ENCODE assay signal across 8 cellular contexts in the genomic region with DNA sequence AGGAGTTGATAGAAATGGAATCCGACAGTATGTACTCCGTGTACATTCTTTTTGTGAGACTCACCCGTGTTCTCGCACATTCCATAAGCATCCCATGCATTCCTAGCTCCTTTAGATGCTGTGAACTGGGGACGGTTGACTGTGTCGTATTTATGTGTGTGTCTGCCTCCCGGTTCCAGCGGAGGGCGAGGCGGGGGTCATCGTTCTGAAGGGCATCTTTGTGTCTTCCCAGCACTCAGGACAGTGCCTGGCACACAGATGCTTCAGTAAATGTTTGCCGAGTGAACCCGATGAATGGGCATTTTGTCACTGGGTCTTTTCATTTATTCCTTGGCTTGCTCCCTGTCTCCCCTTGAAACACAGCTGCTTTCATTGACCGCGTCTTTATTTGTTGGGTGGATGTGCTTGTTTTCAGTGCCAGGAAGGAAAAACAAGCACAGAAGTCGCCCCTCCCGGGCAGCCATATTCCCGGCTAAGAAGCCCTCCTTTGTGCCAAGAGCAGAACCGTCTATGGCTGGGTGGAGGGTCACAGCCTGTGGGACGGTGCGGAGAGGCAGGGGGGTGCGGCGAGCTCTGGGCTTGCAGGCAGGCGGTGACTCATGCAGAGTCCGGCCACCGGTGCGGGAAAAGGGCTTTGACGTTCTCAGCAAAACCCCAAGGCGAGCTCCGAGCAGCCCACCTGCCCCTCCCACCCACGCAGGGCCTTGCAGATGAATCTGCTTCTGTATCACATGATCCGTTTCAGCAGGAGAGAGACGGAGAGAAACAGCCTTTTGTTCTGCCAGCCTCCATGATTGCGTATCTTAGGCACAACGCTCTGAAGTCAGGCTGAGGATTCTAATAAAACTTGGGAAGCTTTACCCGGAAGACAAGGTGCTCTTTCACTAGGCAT. TPM values are rescaled to one million over a fixed set of nuclear protein-coding genes. Genes with fewer than 3 reads are reported as not detected.
A peak's percentile ranks its signal among the peaks of the same experiment; 100 is the strongest.
DNase-seq lines count a peak whose midpoint lies in the region; ATAC-seq lines count a peak whose summit lies in the region.

No MANE protein-coding gene starts in this region.

- ATAC-seq in left ventricle myocardium superior (peak; percentile 55), GM21717 (IDR thresholded peaks at IDR 0.05; ENCODE audit: unreplicated experiment) (no peak), GM19395 (IDR thresholded peaks at IDR 0.05; ENCODE audit: unreplicated experiment) (no peak)
- ATAC-seq in activated naive CD4-positive, alpha-beta T cell treated with anti-CD3 and anti-CD28 coated beads, Interleukin-2, amount 50 U/mL, for 72 hours, result no peak

- no peak overlapping the region for H3K27ac Mint-ChIP-seq in activated naive CD4-positive, alpha-beta T cell treated with anti-CD3 and anti-CD28 coated beads, Interleukin-2, amount 50 U/mL, for 72 hours

- no peaks in the 10 kb centered on the region for H3K9me3 Mint-ChIP-seq in activated naive CD4-positive, alpha-beta T cell treated with anti-CD3 and anti-CD28 coated beads, Interleukin-2, amount 50 U/mL, for 72 hours

- H3K36me3 Mint-ChIP-seq in activated naive CD4-positive, alpha-beta T cell treated with anti-CD3 and anti-CD28 coated beads, Interleukin-2, amount 50 U/mL, for 72 hours, result no peaks in the 10 kb centered on the region

- intact Hi-C loops in left ventricle myocardium superior (cut with micrococcal nuclease), result no loop called here

- DNase-seq in HCEC 1CT (peak; percentile 72), amniotic stem cell (lab: John Stamatoyannopoulos, UW) (peak; percentile 75), left ventricle myocardium superior (peak; percentile 55), retina (peak; percentile 91)
- DNase-seq in activated naive CD4-positive, alpha-beta T cell treated with anti-CD3 and anti-CD28 coated beads, Interleukin-2, amount 50 U/mL, for 72 hours (ENCODE audit: low spot score in 2 of 2), result no peak
- DNase-seq in activated T-cell treated with anti-CD3 and anti-CD28 coated beads, Interleukin-2, amount 50 U/mL, for 1 hour, result no peak

RNA-seq across cellular contexts. Expression of a gene that starts 11.2 kb away (rescaled TPM):
- 7.2 TPM for total RNA-seq in left ventricle myocardium superior
- total RNA-seq in activated naive CD4-positive, alpha-beta T cell treated with anti-CD3 and anti-CD28 coated beads, Interleukin-2, amount 50 U/mL, for 72 hours, result 10 to 100 TPM; 14.6 to 37.7 TPM

RNA-seq across cellular contexts. Expression of a gene that starts 20.0 kb away (rescaled TPM):
- 1.0 TPM for total RNA-seq in left ventricle myocardium superior
- under 1 TPM in 1 of 2 donors, not detected in 1; 0.43 TPM for total RNA-seq in activated naive CD4-positive, alpha-beta T cell treated with anti-CD3 and anti-CD28 coated beads, Interleukin-2, amount 50 U/mL, for 72 hours

Comparison
In these comparisons a context has a peak if more than half of its experiments do, and no peak if none do; other contexts are left out.
1. DNase-seq: peak in HCEC 1CT (single experiment), amniotic stem cell (single experiment), left ventricle myocardium superior (single experiment) and retina (single experiment); none in activated naive CD4-positive, alpha-beta T cell treated with anti-CD3 and anti-CD28 coated beads, Interleukin-2, amount 50 U/mL, for 72 hours (0 of 2) and activated T-cell treated with anti-CD3 and anti-CD28 coated beads, Interleukin-2, amount 50 U/mL, for 1 hour (single experiment).